Comparison of ENCODE assay signal across 11 cellular contexts in the genomic region with DNA sequence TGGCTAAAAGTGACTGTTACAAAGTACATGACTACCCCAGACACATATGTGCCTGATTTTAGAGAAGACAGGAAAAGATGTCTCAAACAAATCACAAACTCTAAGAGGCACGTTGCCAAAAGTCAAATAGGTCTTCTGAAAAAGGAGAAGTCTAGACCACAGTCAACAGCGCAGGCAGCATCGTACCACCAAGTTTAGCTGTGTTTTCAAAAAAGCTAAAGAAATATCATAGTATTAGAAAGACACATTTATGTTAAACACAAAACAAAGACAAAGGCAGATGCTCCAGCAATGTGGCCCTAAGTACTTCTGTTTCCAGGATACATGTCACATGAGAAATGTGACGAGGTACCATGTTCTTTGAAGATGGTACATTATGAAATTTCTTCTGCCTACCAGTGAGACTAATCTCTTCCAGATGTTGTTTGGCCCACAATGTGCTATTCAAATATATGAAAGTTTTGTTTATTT. TPM values are rescaled to one million over a fixed set of nuclear protein-coding genes. Genes with fewer than 3 reads are reported as not detected.
DNase-seq lines count a peak whose midpoint lies in the region; FAIRE-seq and TF ChIP-seq lines count a peak whose summit lies in the region.
"Had no signal": no experiment of that assay in that cellular context is flagged by ENCODE, and none has a peak within 500 bp of the region (broad histone marks: within the 10 kb centered on the region; RNA-seq: fewer than 3 reads in every experiment).

No MANE protein-coding gene starts in this region.

- TF ChIP-seq POLR2A in GM12892 (IDR thresholded peaks at IDR 0.05; ENCODE audit: low read depth, low read length): no peak

- TF ChIP-seq CTCF in BE2C (IDR thresholded peaks at IDR 0.05; ENCODE audit: low read depth, low read length): no peak

- DNase-seq in GM12892 (ENCODE audit: insufficient read length) (no peak), NOMO-1 (lab: John Stamatoyannopoulos, UW; ENCODE audit: unreplicated experiment in 2 of 2) (peak; percentile 41 to 75), fibroblast of gingiva (ENCODE audit: low read depth) (peak; percentile 97), smooth muscle cell of the brain vasculature (ENCODE audit: low read depth, low spot score) (peak; percentile 71), kidney glomerular epithelial cell (lab: John Stamatoyannopoulos, UW) (no peak), GF-D8 (lab: John Stamatoyannopoulos, UW) (no peak), BE2C (no peak)
- DNase-seq in activated naive CD4-positive, alpha-beta T cell treated with anti-CD3 and anti-CD28 coated beads, Interleukin-2, amount 50 U/mL, for 16 hours: no peak
- DNase-seq: DMS53, naive B cell, T1000 had no signal

- H3K4me1 ChIP-seq in BE2C: 0 out of 2 replicates have a peak, but pooled peaks cover 4% of the 10 kb centered on the region

- no peaks in the 10 kb centered on the region for H3K27me3 ChIP-seq in BE2C

- peak; percentile 88 for FAIRE-seq in GM12892 (lab: Jason Lieb, UNC)

- H3K4me3 ChIP-seq in BE2C (ENCODE audit: low read depth, low read length): no peak overlapping the region

- H3K36me3 ChIP-seq in BE2C: no peaks in the 10 kb centered on the region

- H3K9me3 ChIP-seq in BE2C: no peaks in the 10 kb centered on the region

RNA-seq across cellular contexts. Expression of a gene that starts 43.5 kb away (rescaled TPM):
- 0.74 TPM for polyA plus RNA-seq in GM12892 (2012; ENCODE audit: missing spikeins)
- 10.4 TPM for polyA plus RNA-seq in BE2C (2012; ENCODE audit: insufficient read depth, insufficient read length, low read depth)

Comparison
In these comparisons a context has a peak if more than half of its experiments do, and no peak if none do; other contexts are left out.
1. DNase-seq: peak in NOMO-1 (2 of 2), fibroblast of gingiva (single experiment) and smooth muscle cell of the brain vasculature (single experiment); none in GM12892 (single experiment), activated naive CD4-positive, alpha-beta T cell treated with anti-CD3 and anti-CD28 coated beads, Interleukin-2, amount 50 U/mL, for 16 hours (single experiment), kidney glomerular epithelial cell (single experiment), GF-D8 (single experiment) and BE2C (single experiment).